ENCODE assay signal across 23 cellular contexts in the genomic region with DNA sequence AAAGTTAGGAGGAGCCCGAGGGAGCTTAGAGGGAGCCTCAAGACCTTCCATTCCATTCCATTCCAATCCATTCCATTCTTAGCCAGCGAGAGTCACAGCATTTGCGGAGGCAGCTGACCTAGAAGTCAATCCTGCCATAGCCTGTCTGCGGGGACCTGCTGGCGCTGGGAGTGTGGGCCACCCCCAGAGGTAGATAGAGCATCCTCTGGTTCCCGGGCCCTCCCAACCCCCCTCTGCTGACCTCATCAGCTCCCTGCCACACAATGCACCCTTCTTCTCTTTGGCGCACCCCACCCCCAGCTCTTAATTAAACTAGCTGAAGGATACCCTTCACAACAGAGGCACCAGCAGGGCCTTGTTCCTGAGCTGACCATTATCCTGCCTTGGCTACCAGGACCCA.
DNase-seq lines count a peak whose midpoint lies in the region; ATAC-seq and TF ChIP-seq lines count a peak whose summit lies in the region.
"Had no signal": no experiment of that assay in that cellular context is flagged by ENCODE, and none has a peak within 500 bp of the region (broad histone marks: within the 10 kb centered on the region; RNA-seq: fewer than 3 reads in every experiment).

No MANE protein-coding gene starts in this region.

- H3K4me1 Mint-ChIP-seq in activated T-helper 1 cell treated with anti-CD3 and anti-CD28 coated beads, Interleukin-12 subunit alpha, Interleukin-12 subunit beta, Interleukin-2, Interleukin-4 antibody, amounts not matched to agents 30 ng/mL and 10 ng/mL and 1 ng/mL, durations not matched to agents 14 hours and 24 hours and 36 hours (ENCODE audit: low read depth) = no peaks in the 10 kb centered on the region

- no peaks in the 10 kb centered on the region for H3K36me3 ChIP-seq in upper lobe of right lung
- H3K36me3 ChIP-seq: BLaER1 had no signal

- no peaks in the 10 kb centered on the region for H3K36me3 Mint-ChIP-seq in activated T-helper 1 cell treated with anti-CD3 and anti-CD28 coated beads, Interleukin-12 subunit alpha, Interleukin-12 subunit beta, Interleukin-2, Interleukin-4 antibody, amounts not matched to agents 30 ng/mL and 10 ng/mL and 1 ng/mL, durations not matched to agents 14 hours and 24 hours and 36 hours (ENCODE audit: low read depth)

- intact Hi-C loops in posterior cingulate gyrus (cut with DNase I) = loop anchor here (10.0 kb wide), 1 partner anchor 611 kb away; no protein-coding TSS in a partner anchor
- intact Hi-C loops in upper lobe of right lung (cut with DNase I) = no loop called here
- intact Hi-C loops in activated T-helper 1 cell treated with anti-CD3 and anti-CD28 coated beads, Interleukin-12 subunit alpha, Interleukin-12 subunit beta, Interleukin-2, Interleukin-4 antibody, amounts not matched to agents 30 ng/mL and 10 ng/mL and 1 ng/mL, durations not matched to agents 14 hours and 24 hours and 36 hours (cut with micrococcal nuclease) = no loop called here
- intact Hi-C loops in lower leg skin (cut with DNase I; ENCODE audit: low total_unique reads) = no loop called here

- peaks cover 2% of the 10 kb centered on the region for H3K27me3 Mint-ChIP-seq in activated T-helper 1 cell treated with anti-CD3 and anti-CD28 coated beads, Interleukin-12 subunit alpha, Interleukin-12 subunit beta, Interleukin-2, Interleukin-4 antibody, amounts not matched to agents 30 ng/mL and 10 ng/mL and 1 ng/mL, durations not matched to agents 14 hours and 24 hours and 36 hours (ENCODE audit: insufficient read depth)
- H3K27me3 Mint-ChIP-seq: CD4-positive, alpha-beta T cell had no signal

- no peak overlapping the region for H3K4me3 ChIP-seq in upper lobe of right lung
- H3K4me3 ChIP-seq in lower leg skin (ENCODE audit: low read depth, poor library complexity, severe bottlenecking) = no peak overlapping the region
- H3K4me3 ChIP-seq: BLaER1, GM23248, PC-9 had no signal

- no peaks in the 10 kb centered on the region for H3K9me3 ChIP-seq in upper lobe of right lung
- H3K9me3 ChIP-seq: BLaER1, Caco-2 had no signal

- DNase-seq in caudate nucleus (lab: John Stamatoyannopoulos, UW) (peak in 32 of 61 donors; percentile 7 to 64 (median 40)), midbrain (lab: John Stamatoyannopoulos, UW) (peak; percentile 13), posterior cingulate gyrus (peak in 7 of 10 donors; percentile 26 to 92 (median 51)), upper lobe of right lung (peak; percentile 42), NCI-H1930 (lab: John Stamatoyannopoulos, UW) (no peak), lower leg skin (ENCODE audit: low spot score in 2 of 2) (no peak)
- no peak for DNase-seq in activated T-helper 1 cell treated with anti-CD3 and anti-CD28 coated beads, Interleukin-12 subunit alpha, Interleukin-12 subunit beta, Interleukin-2, Interleukin-4 antibody, amounts not matched to agents 30 ng/mL and 10 ng/mL and 1 ng/mL, durations not matched to agents 14 hours and 24 hours and 36 hours (ENCODE audit: low spot score)
- DNase-seq: Caco-2; CD4-positive, alpha-beta T cell; DMS 273 treated with DMSO at 0.1 percent for 48 hours; DMS79 treated with DMSO at 0.1 percent for 48 hours; GM23248; H9; HFFc6; Karpas-422; MV-4-11; NCI-H1694; NCI-H2227 treated with DMSO at 0.1 percent for 48 hours; NCI-H510A treated with DMSO at 0.1 percent for 48 hours; NCI-H748 treated with DMSO at 0.1 percent for 48 hours; PC-9 had no signal

- H3K4me3 Mint-ChIP-seq in activated T-helper 1 cell treated with anti-CD3 and anti-CD28 coated beads, Interleukin-12 subunit alpha, Interleukin-12 subunit beta, Interleukin-2, Interleukin-4 antibody, amounts not matched to agents 30 ng/mL and 10 ng/mL and 1 ng/mL, durations not matched to agents 14 hours and 24 hours and 36 hours = no peak overlapping the region
- H3K4me3 Mint-ChIP-seq: CD4-positive, alpha-beta T cell; H9; HFFc6 had no signal

- no peaks in the 10 kb centered on the region for H3K9me3 Mint-ChIP-seq in activated T-helper 1 cell treated with anti-CD3 and anti-CD28 coated beads, Interleukin-12 subunit alpha, Interleukin-12 subunit beta, Interleukin-2, Interleukin-4 antibody, amounts not matched to agents 30 ng/mL and 10 ng/mL and 1 ng/mL, durations not matched to agents 14 hours and 24 hours and 36 hours
- H3K9me3 Mint-ChIP-seq: CD4-positive, alpha-beta T cell; H9; HFFc6 had no signal

- H3K27me3 ChIP-seq in upper lobe of right lung = no peaks in the 10 kb centered on the region
- H3K27me3 ChIP-seq: BLaER1 had no signal

- no peak overlapping the region for H3K27ac ChIP-seq in caudate nucleus (ENCODE audit: low read depth, low read length)
- no peak overlapping the region for H3K27ac ChIP-seq in upper lobe of right lung
- H3K27ac ChIP-seq: BLaER1, GM23248, PC-9 had no signal

- H3K4me1 ChIP-seq in upper lobe of right lung = no peaks in the 10 kb centered on the region
- H3K4me1 ChIP-seq: Caco-2 had no signal

- WGBS in lower leg skin, 2 donors = 88 to 90% methylated on average over 7 of the region's 7 CpGs

- no peak for ATAC-seq in upper lobe of right lung
- no peak for ATAC-seq in HG03457 (IDR thresholded peaks at IDR 0.05; ENCODE audit: unreplicated experiment)

- no peak for TF ChIP-seq POLR2A in lower leg skin (IDR thresholded peaks at IDR 0.05)

- no peak for TF ChIP-seq CTCF in upper lobe of right lung (IDR thresholded peaks at IDR 0.05)
- no peak for TF ChIP-seq CTCF in lower leg skin (IDR thresholded peaks at IDR 0.05)

- H3K27ac Mint-ChIP-seq in activated T-helper 1 cell treated with anti-CD3 and anti-CD28 coated beads, Interleukin-12 subunit alpha, Interleukin-12 subunit beta, Interleukin-2, Interleukin-4 antibody, amounts not matched to agents 30 ng/mL and 10 ng/mL and 1 ng/mL, durations not matched to agents 14 hours and 24 hours and 36 hours = no peak overlapping the region
- H3K27ac Mint-ChIP-seq: CD4-positive, alpha-beta T cell; H9; HFFc6 had no signal

Comparison
In these comparisons a context has a peak if more than half of its experiments do, and no peak if none do; other contexts are left out.
1. DNase-seq: peak in caudate nucleus (32 of 61), midbrain (single experiment), posterior cingulate gyrus (7 of 10) and upper lobe of right lung (single experiment); none in activated T-helper 1 cell treated with anti-CD3 and anti-CD28 coated beads, Interleukin-12 subunit alpha, Interleukin-12 subunit beta, Interleukin-2, Interleukin-4 antibody, amounts not matched to agents 30 ng/mL and 10 ng/mL and 1 ng/mL, durations not matched to agents 14 hours and 24 hours and 36 hours (single experiment), NCI-H1930 (0 of 2) and lower leg skin (0 of 2).